ENCODE assay signal across 19 cellular contexts in the genomic region with DNA sequence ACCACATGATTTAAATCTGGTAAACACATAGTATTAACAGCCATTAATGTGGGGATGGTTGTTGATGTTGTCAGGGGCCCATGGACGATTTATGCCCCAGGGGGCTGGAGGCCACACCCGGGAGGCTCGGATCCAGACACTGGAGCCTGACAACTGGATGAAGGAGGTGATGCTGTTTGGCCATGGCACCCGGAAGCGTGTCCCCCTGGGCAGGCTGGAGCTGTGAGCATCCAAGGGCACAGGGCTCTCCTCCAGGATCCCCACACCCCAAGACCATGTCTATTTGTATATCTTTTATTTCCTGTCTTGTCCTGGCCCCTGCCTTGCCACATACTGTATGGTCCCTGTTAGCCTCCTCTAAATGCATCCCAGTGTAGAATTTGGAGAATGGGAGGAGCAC. TPM values are rescaled to one million over a fixed set of nuclear protein-coding genes. Genes with fewer than 3 reads are reported as not detected.
DNase-seq lines count a peak whose midpoint lies in the region; ATAC-seq and TF ChIP-seq lines count a peak whose summit lies in the region.
"Had no signal": no experiment of that assay in that cellular context is flagged by ENCODE, and none has a peak within 500 bp of the region (broad histone marks: within the 10 kb centered on the region; RNA-seq: fewer than 3 reads in every experiment).

No MANE protein-coding gene starts in this region.

- no peaks in the 10 kb centered on the region for H3K27me3 Mint-ChIP-seq in dendritic cell treated with granulocyte-macrophage colony-stimulating factor and Interleukin-4, amounts not matched to agents 40 ng/mL and 50 ng/mL, for 4 days
- H3K27me3 Mint-ChIP-seq: activated CD8-positive, alpha-beta memory T cell treated with anti-CD3 and anti-CD28 coated beads, Interleukin-2, amount 10 ng/mL, durations not matched to agents 7 days and 5 days had no signal

- peaks cover 48% of the 10 kb centered on the region for H3K4me1 ChIP-seq in left ventricle myocardium inferior
- peaks cover 37% of the 10 kb centered on the region for H3K4me1 ChIP-seq in psoas muscle
- H3K4me1 ChIP-seq in urinary bladder (ENCODE audit: insufficient read depth), result no peaks in the 10 kb centered on the region

- H3K36me3 Mint-ChIP-seq in dendritic cell treated with granulocyte-macrophage colony-stimulating factor and Interleukin-4, amounts not matched to agents 40 ng/mL and 50 ng/mL, for 4 days (ENCODE audit: low read depth), result peaks cover 59% of the 10 kb centered on the region

- H3K27me3 ChIP-seq in left ventricle myocardium inferior (ENCODE audit: low read depth), result no peaks in the 10 kb centered on the region
- no peaks in the 10 kb centered on the region for H3K27me3 ChIP-seq in psoas muscle (ENCODE audit: insufficient read depth in 3 of 3, low read length in 2 of 3)
- H3K27me3 ChIP-seq: ovary, Peyer's patch, testis had no signal

- 78 to 86% (median 84%) methylated on average over 5 of the region's 5 CpGs for WGBS in psoas muscle, 3 donors
- 87% methylated on average over 5 of the region's 5 CpGs for WGBS in urinary bladder

- DNase-seq in left ventricle myocardium inferior (no peak), cardiac septum (ENCODE audit: low spot score) (no peak), psoas muscle (peak in 1 of 2 donors; percentile 44), UCSD-AML1 (lab: John Stamatoyannopoulos, UW; ENCODE audit: unreplicated experiment) (no peak)
- DNase-seq in stimulated activated CD4-positive, alpha-beta T cell treated with anti-CD3 and anti-CD28 coated beads, Interleukin-12 subunit alpha, Interleukin-12 subunit beta, amount 100 ng/mL, for 4 hours, result no peak
- DNase-seq in activated CD4-positive, alpha-beta T cell treated with anti-CD3 and anti-CD28 coated beads, Interleukin-2, amount 50 U/mL, for 4 hours, result no peak
- DNase-seq: activated CD8-positive, alpha-beta memory T cell treated with anti-CD3 and anti-CD28 coated beads, Interleukin-2, amount 10 ng/mL, durations not matched to agents 7 days and 5 days; CD4-positive, CD25-positive, alpha-beta regulatory T cell; NCI-H2171; stimulated activated CD8-positive, alpha-beta memory T cell treated with anti-CD3 and anti-CD28 coated beads, Interleukin-4, amount 100 ng/mL, for 48 hours; T-helper 9 cell; testis had no signal

- H3K27ac ChIP-seq in left ventricle myocardium inferior (replicated peaks), result peak overlapping the region; percentile 87
- H3K27ac ChIP-seq in psoas muscle, result peak overlapping the region; percentile 96
- H3K27ac ChIP-seq in urinary bladder (ENCODE audit: low read depth), result peak overlapping the region; percentile 59

- TF ChIP-seq CTCF in left ventricle myocardium inferior (IDR thresholded peaks at IDR 0.05; ENCODE audit: borderline replicate concordance) (no peak), psoas muscle (IDR thresholded peaks at IDR 0.05) (no peak)

- peaks cover 52% of the 10 kb centered on the region for H3K36me3 ChIP-seq in left ventricle myocardium inferior
- H3K36me3 ChIP-seq in psoas muscle (ENCODE audit: insufficient read depth in 1 of 2, low read depth in 1 of 2), result peaks cover 0 to 78% of the 10 kb centered on the region in 2 donors
- peaks cover 5% of the 10 kb centered on the region for H3K36me3 ChIP-seq in urinary bladder (ENCODE audit: insufficient read depth)
- H3K36me3 ChIP-seq: ovary had no signal

- H3K4me3 ChIP-seq in left ventricle myocardium inferior (no peak overlapping the region), psoas muscle (no peak overlapping the region), urinary bladder (ENCODE audit: low read depth, low read length) (no peak overlapping the region)
- H3K4me3 ChIP-seq: ovary, Peyer's patch, smooth muscle cell, testis had no signal

- H3K27ac Mint-ChIP-seq in dendritic cell treated with granulocyte-macrophage colony-stimulating factor and Interleukin-4, amounts not matched to agents 40 ng/mL and 50 ng/mL, for 4 days, result peak overlapping the region; percentile 63

- no peak overlapping the region for H3K4me3 Mint-ChIP-seq in dendritic cell treated with granulocyte-macrophage colony-stimulating factor and Interleukin-4, amounts not matched to agents 40 ng/mL and 50 ng/mL, for 4 days
- H3K4me3 Mint-ChIP-seq: activated CD8-positive, alpha-beta memory T cell treated with anti-CD3 and anti-CD28 coated beads, Interleukin-2, amount 10 ng/mL, durations not matched to agents 7 days and 5 days had no signal

- intact Hi-C loops in left ventricle myocardium inferior (cut with micrococcal nuclease), result loop anchor here (10.0 kb wide), 1 partner anchor 62 kb away; a partner anchor contains a TSS
- intact Hi-C loops in cardiac septum (cut with DNase I), result loop anchor here (2.0 to 10.0 kb wide), 3 partner anchors 58 to 202 kb away; no protein-coding TSS in a partner anchor
- intact Hi-C loops in dendritic cell treated with granulocyte-macrophage colony-stimulating factor and Interleukin-4, amounts not matched to agents 40 ng/mL and 50 ng/mL, for 4 days (cut with micrococcal nuclease), result loop anchor here (5.0 to 10.0 kb wide), 2 partner anchors 144 to 212 kb away; no protein-coding TSS in a partner anchor
- intact Hi-C loops in psoas muscle (cut with DNase I), result loop anchor here (5.0 to 10.0 kb wide), 4 partner anchors 64 to 352 kb away; a partner anchor contains a TSS

- no peak for ATAC-seq in psoas muscle

- H3K9me3 ChIP-seq in left ventricle myocardium inferior (replicated peaks) (no peaks in the 10 kb centered on the region), psoas muscle (no peaks in the 10 kb centered on the region)
- H3K9me3 ChIP-seq: ovary, Peyer's patch, testis had no signal

- H3K4me1 Mint-ChIP-seq in dendritic cell treated with granulocyte-macrophage colony-stimulating factor and Interleukin-4, amounts not matched to agents 40 ng/mL and 50 ng/mL, for 4 days (ENCODE audit: low read depth), result peaks cover 26% of the 10 kb centered on the region

- H3K9me3 Mint-ChIP-seq in dendritic cell treated with granulocyte-macrophage colony-stimulating factor and Interleukin-4, amounts not matched to agents 40 ng/mL and 50 ng/mL, for 4 days, result no peaks in the 10 kb centered on the region
- H3K9me3 Mint-ChIP-seq: CD4-positive, CD25-positive, alpha-beta regulatory T cell had no signal

RNA-seq across cellular contexts. Expression of a gene that starts 4.6 kb away (rescaled TPM):
- total RNA-seq in left ventricle myocardium inferior (51.7 TPM), cardiac septum (35.4 TPM), psoas muscle (10 to 100 TPM; 44.1 to 60.4 (median 50.0) TPM), urinary bladder (17.0 TPM)
- polyA plus RNA-seq in psoas muscle (10 to 100 TPM; 34.3 to 63.2 (median 52.4) TPM), urinary bladder (29.2 TPM)

RNA-seq across cellular contexts. Expression of a gene that starts 14.6 kb away (rescaled TPM):
- total RNA-seq in left ventricle myocardium inferior, result not detected
- total RNA-seq in cardiac septum, result 0.30 TPM
- total RNA-seq in psoas muscle, result under 1 TPM in 3 of 4 donors, not detected in 1; 0.32 to 0.76 (median 0.44) TPM
- polyA plus RNA-seq in psoas muscle, result under 1 TPM in 2 of 3 donors, not detected in 1; 0.09 to 0.42 TPM
- total RNA-seq in urinary bladder, result 0.32 TPM
- polyA plus RNA-seq in urinary bladder, result not detected
- total RNA-seq: activated CD8-positive, alpha-beta memory T cell treated with anti-CD3 and anti-CD28 coated beads, Interleukin-2, amount 10 ng/mL, durations not matched to agents 7 days and 5 days; CD4-positive, CD25-positive, alpha-beta regulatory T cell; HT1080; smooth muscle cell had no signal
- polyA plus RNA-seq: CD4-positive, CD25-positive, alpha-beta regulatory T cell had no signal

RNA-seq across cellular contexts. Expression of a gene that starts 25.0 kb away (rescaled TPM):
- 0.82 TPM for total RNA-seq in left ventricle myocardium inferior
- total RNA-seq in cardiac septum, result 0.13 TPM
- total RNA-seq in psoas muscle, result under 1 TPM in 3 of 4 donors, not detected in 1; 0.27 to 0.99 (median 0.52) TPM
- polyA plus RNA-seq in psoas muscle, result under 1 TPM in 2 of 3 donors, not detected in 1; 0.05 TPM
- total RNA-seq in urinary bladder, result 1.3 TPM
- 0.23 TPM for polyA plus RNA-seq in urinary bladder
- total RNA-seq: HT1080, left lobe of liver had no signal

RNA-seq across cellular contexts. Expression of a gene that starts 49.3 kb away (rescaled TPM):
- total RNA-seq in left ventricle myocardium inferior, result 19.9 TPM
- total RNA-seq in cardiac septum, result 8.5 TPM
- total RNA-seq in psoas muscle, result under 1 TPM in 2 of 4 donors, not detected in 2; 0.12 to 0.15 TPM
- under 1 TPM in 1 of 3 donors, not detected in 2; 0.03 TPM for polyA plus RNA-seq in psoas muscle
- total RNA-seq in urinary bladder, result 4.4 TPM
- 5.6 TPM for polyA plus RNA-seq in urinary bladder
- total RNA-seq: activated CD8-positive, alpha-beta memory T cell treated with anti-CD3 and anti-CD28 coated beads, Interleukin-2, amount 10 ng/mL, durations not matched to agents 7 days and 5 days; CD4-positive, CD25-positive, alpha-beta regulatory T cell; HT1080 had no signal
- polyA plus RNA-seq: CD4-positive, CD25-positive, alpha-beta regulatory T cell had no signal

RNA-seq across cellular contexts. Expression of a gene that starts 57.2 kb away (rescaled TPM):
- total RNA-seq in left ventricle myocardium inferior (18.2 TPM), cardiac septum (9.6 TPM), psoas muscle (10 to 100 TPM; 14.4 to 72.3 (median 44.7) TPM), urinary bladder (23.2 TPM)
- polyA plus RNA-seq in psoas muscle (10 to 100 TPM; 17.0 to 69.7 (median 19.6) TPM), urinary bladder (32.6 TPM)
